ENCODE assay signal across 30 cellular contexts in genomic region chrX:130336531-130336930, GRCh38. TPM values are rescaled to one million over a fixed set of nuclear protein-coding genes. Genes with fewer than 3 reads are reported as not detected.
"Had no signal": no experiment of that assay in that cellular context is flagged by ENCODE, and none has a peak within 500 bp of the region (broad histone marks: within the 10 kb centered on the region; RNA-seq: fewer than 3 reads in every experiment).

No MANE protein-coding gene starts in this region.

- ATAC-seq: esophagus mucosa; gastrocnemius medialis; left lobe of liver; mucosa of descending colon; naive thymus-derived CD4-positive, alpha-beta T cell; stimulated activated memory B cell treated with anti-CD40 and anti-IgM and Interleukin-4, amounts not matched to agents 10 μg/mL and 1 μg/mL and 100 μg/mL, for 72 hours; stimulated activated naive CD8-positive, alpha-beta T cell treated with anti-CD3 and anti-CD28 coated beads, Interleukin-15, Interleukin-2, amounts not matched to agents 100 U/mL and 50 U/mL, for 24 hours had no signal

- H3K4me1 ChIP-seq: gastrocnemius medialis, neural progenitor cell, prostate gland, right atrium auricular region, sigmoid colon, testis had no signal

- H3K9ac ChIP-seq: neural progenitor cell had no signal

- H3K27me3 ChIP-seq: gastrocnemius medialis, neural progenitor cell, right atrium auricular region, sigmoid colon, testis, tibial artery had no signal

- H3K4me3 ChIP-seq: gastrocnemius medialis, lung, mucosa of descending colon, neural progenitor cell, prostate gland, right atrium auricular region, sigmoid colon, testis, tibial artery had no signal

- DNase-seq: effector CD8-positive, alpha-beta T cell; endodermal cell; foreskin fibroblast; gastrocnemius medialis; head of caudate nucleus; kidney; mucosa of descending colon; naive thymus-derived CD4-positive, alpha-beta T cell; nucleus accumbens; sigmoid colon; stimulated activated CD4-positive, alpha-beta T cell treated with anti-CD3 and anti-CD28 coated beads, Interleukin-2, amount 100 ng/mL, for 24 hours; stimulated activated CD4-positive, alpha-beta T cell treated with anti-CD3 and anti-CD28 coated beads, Interleukin-4, amount 100 ng/mL, for 4 hours; stimulated activated naive CD8-positive, alpha-beta T cell treated with anti-CD3 and anti-CD28 coated beads, Interleukin-15, Interleukin-2, amounts not matched to agents 100 U/mL and 50 U/mL, for 24 hours; substantia nigra; testis; tibial artery had no signal

- H3K4me2 ChIP-seq: neural progenitor cell had no signal

- H2AFZ ChIP-seq: neural progenitor cell had no signal

- FAIRE-seq: colon, kidney had no signal

- H3K36me3 ChIP-seq: gastrocnemius medialis, neural progenitor cell, prostate gland, right atrium auricular region, sigmoid colon, tibial artery had no signal

- H3K27ac ChIP-seq: epithelial cell of prostate, gastrocnemius medialis, neural progenitor cell, prostate gland, right atrium auricular region, sigmoid colon, testis, tibial artery had no signal

- H3K9me3 ChIP-seq: gastrocnemius medialis, mucosa of descending colon, prostate gland, right atrium auricular region, sigmoid colon, testis, tibial artery had no signal

RNA-seq across cellular contexts. Expression of gene GPR119, which starts 48.9 kb away (rescaled TPM):
- total RNA-seq: endodermal cell; esophagus mucosa; gastrocnemius medialis; glomerular endothelial cell; kidney; left lobe of liver; lung; naive thymus-derived CD4-positive, alpha-beta T cell; osteocyte; right atrium auricular region; sigmoid colon; skeletal muscle tissue; urinary bladder had no signal
- polyA plus RNA-seq: liver; lung; naive thymus-derived CD4-positive, alpha-beta T cell; sigmoid colon; urinary bladder had no signal
